8 cellular contexts compared by ENCODE assay signal in genomic region chr7:158864507-158864820, GRCh38. TPM values are rescaled to one million over a fixed set of nuclear protein-coding genes. Genes with fewer than 3 reads are reported as not detected.
A peak's percentile ranks its signal among the peaks of the same experiment; 100 is the strongest.
DNase-seq lines count a peak whose midpoint lies in the region; ATAC-seq, FAIRE-seq and TF ChIP-seq lines count a peak whose summit lies in the region.

No MANE protein-coding gene starts in this region.

- peaks cover 55 to 64% of the 10 kb centered on the region in 2 experiments for H3K4me1 ChIP-seq in K562 (replicated peaks in 1 of 2; ENCODE audit: control insufficient read depth in 2 of 2, insufficient read depth in 2 of 2, low read length in 2 of 2)
- H3K4me1 ChIP-seq in HepG2 (ENCODE audit: insufficient read depth, low read length): peaks cover 67% of the 10 kb centered on the region

- TF ChIP-seq EP300 in K562 (IDR thresholded peaks at IDR 0.05; ENCODE audit: low read length) (no peak), HepG2 (IDR thresholded peaks at IDR 0.05; ENCODE audit: low read depth in 2 of 2, low read length in 2 of 2) (no peak), HepG2 (CRISPR knock-in tag; IDR thresholded peaks at IDR 0.05; ENCODE audit: borderline replicate concordance) (no peak)

- H3K27ac ChIP-seq in K562 (ENCODE audit: extremely low read depth, low read depth, low read length) (peak overlapping the region; percentile 97), HepG2 (ENCODE audit: extremely low read length, insufficient read depth, low read length) (peak overlapping the region; percentile 61), temporal lobe (ENCODE audit: low read depth, low read length) (peak overlapping the region; percentile 67)

- no peak for ATAC-seq in activated CD4-positive, alpha-beta T cell treated with anti-CD3 and anti-CD28 coated beads for 36 hours
- ATAC-seq in K562 (no peak), HepG2 (no peak), GM18909 (IDR thresholded peaks at IDR 0.05; ENCODE audit: poor library complexity, unreplicated experiment) (no peak)

- peak overlapping the region; percentile 78 for H3K4me3 Mint-ChIP-seq in activated CD4-positive, alpha-beta T cell treated with anti-CD3 and anti-CD28 coated beads for 36 hours

- H2AFZ ChIP-seq in K562 (ENCODE audit: low read depth, low read length) (peak overlapping the region; percentile 80), HepG2 (ENCODE audit: low read length) (no peak overlapping the region)

- FAIRE-seq in K562 (lab: Jason Lieb, UNC) (no peak), HepG2 (lab: Jason Lieb, UNC) (no peak), frontal cortex (lab: Jason Lieb, UNC) (no peak)

- H3K9me1 ChIP-seq in K562 (ENCODE audit: control insufficient read depth, insufficient read depth, low read length): peaks cover 6% of the 10 kb centered on the region

- no peaks in the 10 kb centered on the region for H3K9me3 Mint-ChIP-seq in activated CD4-positive, alpha-beta T cell treated with anti-CD3 and anti-CD28 coated beads for 36 hours (ENCODE audit: low read depth)

- DNase-seq in activated CD4-positive, alpha-beta T cell treated with anti-CD3 and anti-CD28 coated beads for 36 hours: no peak
- no peak for DNase-seq in activated CD4-positive, alpha-beta T cell treated with anti-CD3 and anti-CD28 coated beads for 1 hour
- DNase-seq in K562 (ENCODE audit: extremely low read depth in 1 of 4, low spot score in 3 of 4) (no peak), HepG2 (ENCODE audit: low spot score) (no peak), anterior cingulate cortex (lab: John Stamatoyannopoulos, UW) (no peak), frontal cortex (ENCODE audit: low spot score in 2 of 2) (no peak)

- H3K4me1 Mint-ChIP-seq in activated CD4-positive, alpha-beta T cell treated with anti-CD3 and anti-CD28 coated beads for 36 hours: peaks cover 37% of the 10 kb centered on the region

- POLR2A ChIA-PET in activated CD4-positive, alpha-beta T cell treated with anti-CD3 and anti-CD28 coated beads for 36 hours (lab: Charles Lee): interaction anchor here (0.7 to 2.0 kb wide), 7 partner anchors 17 to 160 kb away, joined by 3 to 12 read pairs (median 4); partner anchors contain the start of gene NCAPG2
- POLR2A ChIA-PET in K562 (lab: Yijun Ruan, JAX): interaction anchor here (0.7 to 1.9 kb wide), 10 partner anchors 10 to 170 kb away, joined by 3 to 14 read pairs (median 6); partner anchors contain the start of gene ESYT2
- POLR2A ChIA-PET in HepG2 (lab: Yijun Ruan, JAX): interaction anchor here (1.7 to 2.7 kb wide), 5 partner anchors 15 to 160 kb away, joined by 5 to 63 read pairs (median 12); partner anchors contain the start of genes ESYT2 and NCAPG2

- TF ChIP-seq CTCF in K562 (IDR thresholded peaks at IDR 0.05 in 2 of 3, conservative IDR thresholded peaks at IDR 0.05 in 1 of 3; ENCODE audit: insufficient read depth in 2 of 3, low read depth in 1 of 3, low read length in 3 of 3): no peak
- TF ChIP-seq CTCF in HepG2 (CRISPR knock-in tag; IDR thresholded peaks at IDR 0.05): no peak

- H3K27ac Mint-ChIP-seq in activated CD4-positive, alpha-beta T cell treated with anti-CD3 and anti-CD28 coated beads for 36 hours: peak overlapping the region; percentile 92

- TF ChIP-seq RAD21 in K562 (CRISPR knock-in tag; conservative IDR thresholded peaks at IDR 0.05 in 1 of 2, IDR thresholded peaks at IDR 0.05 in 1 of 2) (no peak; a peak in 1 of 4 replicates), HepG2 (CRISPR knock-in tag; IDR thresholded peaks at IDR 0.05) (no peak)

- H3K79me2 ChIP-seq in K562 (ENCODE audit: control insufficient read depth, insufficient read depth, low read length) (peaks cover 89% of the 10 kb centered on the region), HepG2 (ENCODE audit: insufficient read depth, low read length) (no peaks in the 10 kb centered on the region)

- intact Hi-C loops in activated CD4-positive, alpha-beta T cell treated with anti-CD3 and anti-CD28 coated beads for 36 hours (cut with DNase I, micrococcal nuclease): loop anchor here (1.0 to 5.0 kb wide), 3 partner anchors 8 to 87 kb away; partner anchors contain the start of gene DYNC2I1 (in 1 of the 2)
- intact Hi-C loops in K562 (cut with micrococcal nuclease): no loop called here
- intact Hi-C loops in HepG2 (cut with micrococcal nuclease; ENCODE audit: unreplicated experiment): no loop called here

- peaks cover 8% of the 10 kb centered on the region for H3K36me3 Mint-ChIP-seq in activated CD4-positive, alpha-beta T cell treated with anti-CD3 and anti-CD28 coated beads for 36 hours (ENCODE audit: low read depth)

- H3K4me2 ChIP-seq in K562 (ENCODE audit: insufficient read depth, low read length): peak overlapping the region; percentile 95
- peak overlapping the region; percentile 72 for H3K4me2 ChIP-seq in HepG2 (ENCODE audit: low read depth, low read length)

- CTCF ChIA-PET in activated CD4-positive, alpha-beta T cell treated with anti-CD3 and anti-CD28 coated beads for 36 hours (lab: Charles Lee): interaction anchor here (1.2 kb wide), 1 partner anchor 9 kb away, joined by 5 read pairs; no protein-coding TSS in a partner anchor
- CTCF ChIA-PET in K562 (lab: Yijun Ruan, JAX; ENCODE audit: low intra/inter-chr PET ratio) (no interaction called here), HepG2 (lab: Yijun Ruan, JAX; ENCODE audit: low intra/inter-chr PET ratio, low total read pairs) (no interaction called here)

- no peaks in the 10 kb centered on the region for H3K27me3 ChIP-seq in K562 (ENCODE audit: control insufficient read depth in 2 of 2, insufficient read depth in 2 of 2, low read length in 2 of 2)
- H3K27me3 ChIP-seq in HepG2 (ENCODE audit: control insufficient read depth in 1 of 2, insufficient read depth in 2 of 2, low read length in 2 of 2): no peaks in the 10 kb centered on the region

- peaks cover 11% of the 10 kb centered on the region; the same call in 1 of the 2 replicates for H3K9me3 ChIP-seq in K562 (replicated peaks; ENCODE audit: control insufficient read depth, insufficient read depth, low read depth, low read length)
- no peaks in the 10 kb centered on the region for H3K9me3 ChIP-seq in HepG2 (ENCODE audit: low read length)

- H3K36me3 ChIP-seq in K562 (ENCODE audit: control insufficient read depth, insufficient read depth, low read length): peaks cover 38% of the 10 kb centered on the region
- no peaks in the 10 kb centered on the region for H3K36me3 ChIP-seq in HepG2 (replicated peaks in 1 of 2; ENCODE audit: control insufficient read depth in 1 of 2, insufficient read depth in 2 of 2, low read length in 2 of 2)

- in situ Hi-C loops in K562 (cut with MboI): no loop called here
- in situ Hi-C loops in HepG2 (cut with HindIII; ENCODE audit: extremely low pct_ligation_motif_present, low pct_unique_long_range_greater_than_20kb): no loop called here

- BruUV-seq in K562 (replicated peaks; lab: Mats Ljungman, UMichigan) (no TSS peak), HepG2 (replicated peaks; lab: Mats Ljungman, UMichigan) (no TSS peak)

- WGBS in K562 (ENCODE audit: insufficient coverage, low coverage, missing lambda C conversion rate): 30% methylated on average over 3 of the region's 3 CpGs
- 78% methylated on average over 3 of the region's 3 CpGs for WGBS in HepG2 (ENCODE audit: low lambda C conversion rate)

- TF ChIP-seq POLR2A in K562 (conservative IDR thresholded peaks at IDR 0.05) (no peak), HepG2 (IDR thresholded peaks at IDR 0.05; ENCODE audit: insufficient read depth in 1 of 2, low read depth in 2 of 2, low read length in 2 of 2) (no peak)

- H3K4me3 ChIP-seq in K562 (peak overlapping the region; percentile 29), HepG2 (replicated peaks in 1 of 3; ENCODE audit: insufficient read depth in 1 of 3, low read depth in 2 of 3, low read length in 3 of 3) (peak overlapping the region in 1 of 3 experiments; percentile 67; a peak in 2 of 6 replicates)

- H4K20me1 ChIP-seq in K562 (replicated peaks; ENCODE audit: control insufficient read depth, insufficient read depth, low read length): no peaks in the 10 kb centered on the region
- no peaks in the 10 kb centered on the region for H4K20me1 ChIP-seq in HepG2 (ENCODE audit: insufficient read depth, low read length)

- H3K9ac ChIP-seq in K562 (ENCODE audit: insufficient read depth in 1 of 2, low read depth in 2 of 2, low read length in 2 of 2) (peak overlapping the region; percentile 78; a peak in 3 of 4 replicates), HepG2 (ENCODE audit: insufficient read depth, low read depth, low read length) (peak overlapping the region; percentile 47; the same call in 1 of the 2 replicates)

- no peaks in the 10 kb centered on the region for H3K27me3 Mint-ChIP-seq in activated CD4-positive, alpha-beta T cell treated with anti-CD3 and anti-CD28 coated beads for 36 hours

RNA-seq across cellular contexts. Expression of gene DYNC2I1, which starts 8.1 kb away (rescaled TPM):
- total RNA-seq in activated CD4-positive, alpha-beta T cell treated with anti-CD3 and anti-CD28 coated beads for 36 hours: 10 to 100 TPM; 14.0 to 15.2 TPM
- 95.4 and 308 TPM in 2 replicates for total RNA-seq in K562 (2011; cell fraction: chromatin; rRNA removed; ENCODE audit: low replicate concordance)
- 44.7 and 52.6 TPM in 2 replicates for total RNA-seq in K562 (2011; cell fraction: nucleolus; rRNA removed)
- total RNA-seq in K562 (2011; cell fraction: nucleoplasm; rRNA removed): 111 and 142 TPM in 2 replicates
- total RNA-seq in K562 (2014; rRNA removed) (24.7 and 28.3 TPM in 2 replicates), K562 (2014; rRNA removed; fragmentation: Illumina TruSeq; extraction: Trizol) (21.9 and 24.0 TPM in 2 replicates), K562 (2015; rRNA removed; fragmentation: Illumina TruSeq; extraction: Trizol) (17.7 and 20.6 TPM in 2 replicates), K562 (2021) (23.1 and 27.1 TPM in 2 replicates), HepG2 (2016; rRNA removed; fragmentation: Illumina TruSeq; extraction: Trizol) (3.4 and 4.9 TPM in 2 replicates), temporal lobe (11.3 TPM), frontal cortex (10.6 TPM)
- polyA plus RNA-seq in K562 (2011; rRNA removed) (33.3 and 37.9 TPM in 2 replicates), K562 (2014; fragmentation: Illumina TruSeq; extraction: Trizol) (20.3 and 36.5 TPM in 2 replicates), K562 (2014; fragmentation: Nextera tagmentation; extraction: Ambion mirVana) (1 to 10 TPM; 1.3 to 1.6 TPM), K562 (2014; rRNA removed) (39.3 and 42.5 TPM in 2 replicates), HepG2 (2011; rRNA removed) (8.6 and 9.1 TPM in 2 replicates)
- polyA plus RNA-seq in K562 (2011; cell fraction: cytosol; rRNA removed): 44.5 and 61.9 TPM in 2 replicates
- polyA plus RNA-seq in K562 (2011; cell fraction: nucleus; rRNA removed): 138 and 267 TPM in 2 replicates
- polyA plus RNA-seq in K562 (2012): 27.1 and 46.7 TPM in 2 replicates
- polyA minus RNA-seq in K562 (2011; rRNA and poly(A)+ RNA removed): 42.0 and 45.1 TPM in 2 replicates
- 20.7 and 21.2 TPM in 2 replicates for polyA minus RNA-seq in K562 (2011; cell fraction: cytosol; rRNA and poly(A)+ RNA removed)
- polyA minus RNA-seq in K562 (2011; cell fraction: nucleus; rRNA and poly(A)+ RNA removed): 40.8 and 41.6 TPM in 2 replicates
- total RNA-seq in HepG2 (2016; cell fraction: cytosol; rRNA removed; fragmentation: Illumina TruSeq; extraction: Trizol; ENCODE audit: low read depth): 11.3 and 18.9 TPM in 2 replicates
- total RNA-seq in HepG2 (2016; cell fraction: insoluble cytoplasmic fraction; rRNA removed; fragmentation: Illumina TruSeq; extraction: Trizol): 3.1 and 3.9 TPM in 2 replicates
- total RNA-seq in HepG2 (2016; cell fraction: membrane; rRNA removed; fragmentation: Illumina TruSeq; extraction: Trizol): 4.8 and 9.2 TPM in 2 replicates
- 3.6 and 5.0 TPM in 2 replicates for total RNA-seq in HepG2 (2016; cell fraction: nucleus; rRNA removed; fragmentation: Illumina TruSeq; extraction: Trizol)
- polyA plus RNA-seq in HepG2 (2011; cell fraction: cytosol; rRNA removed): 5.3 and 9.7 TPM in 2 replicates
- 24.5 and 26.0 TPM in 2 replicates for polyA plus RNA-seq in HepG2 (2011; cell fraction: nucleus; rRNA removed)
- polyA plus RNA-seq in HepG2 (2012): 4.3 and 5.5 TPM in 2 replicates
- 0.75 and 0.90 TPM in 2 replicates for polyA plus RNA-seq in HepG2 (2016; cell fraction: cytosol; fragmentation: Illumina TruSeq; extraction: Trizol; ENCODE audit: low read depth)
- 3.5 and 4.2 TPM in 2 replicates for polyA plus RNA-seq in HepG2 (2016; cell fraction: insoluble cytoplasmic fraction; fragmentation: Illumina TruSeq; extraction: Trizol; ENCODE audit: low read depth)
- 0.78 and 0.89 TPM in 2 replicates for polyA plus RNA-seq in HepG2 (2016; cell fraction: membrane; fragmentation: Illumina TruSeq; extraction: Trizol; ENCODE audit: low read depth)
- 9.9 and 10.3 TPM in 2 replicates for polyA plus RNA-seq in HepG2 (2016; cell fraction: nucleus; fragmentation: Illumina TruSeq; extraction: Trizol; ENCODE audit: insufficient read depth, low read depth)
- polyA minus RNA-seq in HepG2 (2011; rRNA and poly(A)+ RNA removed; ENCODE audit: low replicate concordance): 3.9 and 5.9 TPM in 2 replicates
- polyA minus RNA-seq in HepG2 (2011; cell fraction: cytosol; rRNA and poly(A)+ RNA removed): 1.9 and 2.6 TPM in 2 replicates
- 8.8 and 11.6 TPM in 2 replicates for polyA minus RNA-seq in HepG2 (2011; cell fraction: nucleus; rRNA and poly(A)+ RNA removed)

RNA-seq across cellular contexts. Expression of gene ESYT2, which starts 35.2 kb away (rescaled TPM):
- 10 to 100 TPM; 68.5 to 73.7 TPM for total RNA-seq in activated CD4-positive, alpha-beta T cell treated with anti-CD3 and anti-CD28 coated beads for 36 hours
- total RNA-seq in K562 (2011; cell fraction: chromatin; rRNA removed; ENCODE audit: low replicate concordance): 111 and 160 TPM in 2 replicates
- 87.6 and 91.1 TPM in 2 replicates for total RNA-seq in K562 (2011; cell fraction: nucleolus; rRNA removed)
- total RNA-seq in K562 (2011; cell fraction: nucleoplasm; rRNA removed): 118 and 155 TPM in 2 replicates
- total RNA-seq in K562 (2014; rRNA removed): 64.7 and 68.7 TPM in 2 replicates
- total RNA-seq in K562 (2014; rRNA removed; fragmentation: Illumina TruSeq; extraction: Trizol): 70.9 and 72.5 TPM in 2 replicates
- total RNA-seq in K562 (2015; rRNA removed; fragmentation: Illumina TruSeq; extraction: Trizol): 63.1 and 67.1 TPM in 2 replicates
- total RNA-seq in K562 (2021): 62.4 and 67.5 TPM in 2 replicates
- polyA plus RNA-seq in K562 (2011; rRNA removed): 57.5 and 86.9 TPM in 2 replicates
- 44.1 and 45.9 TPM in 2 replicates for polyA plus RNA-seq in K562 (2011; cell fraction: cytosol; rRNA removed)
- 43.3 and 60.6 TPM in 2 replicates for polyA plus RNA-seq in K562 (2011; cell fraction: nucleus; rRNA removed)
- polyA plus RNA-seq in K562 (2012): 47.5 and 54.2 TPM in 2 replicates
- 55.5 and 58.2 TPM in 2 replicates for polyA plus RNA-seq in K562 (2014; fragmentation: Illumina TruSeq; extraction: Trizol)
- 1 to 10 TPM; 5.8 to 8.3 TPM for polyA plus RNA-seq in K562 (2014; fragmentation: Nextera tagmentation; extraction: Ambion mirVana)
- 44.0 and 45.2 TPM in 2 replicates for polyA plus RNA-seq in K562 (2014; rRNA removed)
- polyA minus RNA-seq in K562 (2011; rRNA and poly(A)+ RNA removed): 119 and 154 TPM in 2 replicates
- polyA minus RNA-seq in K562 (2011; cell fraction: cytosol; rRNA and poly(A)+ RNA removed): 70.0 and 93.0 TPM in 2 replicates
- polyA minus RNA-seq in K562 (2011; cell fraction: nucleus; rRNA and poly(A)+ RNA removed): 35.4 and 43.4 TPM in 2 replicates
- total RNA-seq in HepG2 (2016; rRNA removed; fragmentation: Illumina TruSeq; extraction: Trizol): 26.0 and 37.3 TPM in 2 replicates
- 23.2 and 25.4 TPM in 2 replicates for total RNA-seq in HepG2 (2016; cell fraction: cytosol; rRNA removed; fragmentation: Illumina TruSeq; extraction: Trizol; ENCODE audit: low read depth)
- total RNA-seq in HepG2 (2016; cell fraction: insoluble cytoplasmic fraction; rRNA removed; fragmentation: Illumina TruSeq; extraction: Trizol): 23.4 and 37.6 TPM in 2 replicates
- 25.1 and 27.8 TPM in 2 replicates for total RNA-seq in HepG2 (2016; cell fraction: membrane; rRNA removed; fragmentation: Illumina TruSeq; extraction: Trizol)
- total RNA-seq in HepG2 (2016; cell fraction: nucleus; rRNA removed; fragmentation: Illumina TruSeq; extraction: Trizol): 30.5 and 36.8 TPM in 2 replicates
- 28.5 and 29.6 TPM in 2 replicates for polyA plus RNA-seq in HepG2 (2011; rRNA removed)
- 21.0 and 24.9 TPM in 2 replicates for polyA plus RNA-seq in HepG2 (2011; cell fraction: cytosol; rRNA removed)
- polyA plus RNA-seq in HepG2 (2011; cell fraction: nucleus; rRNA removed): 30.7 and 35.6 TPM in 2 replicates
- polyA plus RNA-seq in HepG2 (2012): 24.9 and 27.0 TPM in 2 replicates
- polyA plus RNA-seq in HepG2 (2016; cell fraction: cytosol; fragmentation: Illumina TruSeq; extraction: Trizol; ENCODE audit: low read depth): 6.2 and 6.5 TPM in 2 replicates
- 18.2 and 18.4 TPM in 2 replicates for polyA plus RNA-seq in HepG2 (2016; cell fraction: insoluble cytoplasmic fraction; fragmentation: Illumina TruSeq; extraction: Trizol; ENCODE audit: low read depth)
- polyA plus RNA-seq in HepG2 (2016; cell fraction: membrane; fragmentation: Illumina TruSeq; extraction: Trizol; ENCODE audit: low read depth): 12.5 and 13.5 TPM in 2 replicates
- polyA plus RNA-seq in HepG2 (2016; cell fraction: nucleus; fragmentation: Illumina TruSeq; extraction: Trizol; ENCODE audit: insufficient read depth, low read depth): 36.5 and 39.4 TPM in 2 replicates
- 37.9 and 66.1 TPM in 2 replicates for polyA minus RNA-seq in HepG2 (2011; rRNA and poly(A)+ RNA removed; ENCODE audit: low replicate concordance)
- polyA minus RNA-seq in HepG2 (2011; cell fraction: cytosol; rRNA and poly(A)+ RNA removed): 35.0 and 40.6 TPM in 2 replicates
- polyA minus RNA-seq in HepG2 (2011; cell fraction: nucleus; rRNA and poly(A)+ RNA removed): 30.6 and 37.2 TPM in 2 replicates
- 54.6 TPM for total RNA-seq in temporal lobe
- total RNA-seq in frontal cortex: 79.1 TPM

Comparison
In these comparisons a context has a peak if more than half of its experiments do, and no peak if none do; other contexts are left out.
1. intact Hi-C loops: an anchor here in activated CD4-positive, alpha-beta T cell treated with anti-CD3 and anti-CD28 coated beads for 36 hours (1.0 to 5.0 kb wide); none called in K562 and HepG2.